Comparison of ENCODE assay signal across 2 cellular contexts in the genomic region with DNA sequence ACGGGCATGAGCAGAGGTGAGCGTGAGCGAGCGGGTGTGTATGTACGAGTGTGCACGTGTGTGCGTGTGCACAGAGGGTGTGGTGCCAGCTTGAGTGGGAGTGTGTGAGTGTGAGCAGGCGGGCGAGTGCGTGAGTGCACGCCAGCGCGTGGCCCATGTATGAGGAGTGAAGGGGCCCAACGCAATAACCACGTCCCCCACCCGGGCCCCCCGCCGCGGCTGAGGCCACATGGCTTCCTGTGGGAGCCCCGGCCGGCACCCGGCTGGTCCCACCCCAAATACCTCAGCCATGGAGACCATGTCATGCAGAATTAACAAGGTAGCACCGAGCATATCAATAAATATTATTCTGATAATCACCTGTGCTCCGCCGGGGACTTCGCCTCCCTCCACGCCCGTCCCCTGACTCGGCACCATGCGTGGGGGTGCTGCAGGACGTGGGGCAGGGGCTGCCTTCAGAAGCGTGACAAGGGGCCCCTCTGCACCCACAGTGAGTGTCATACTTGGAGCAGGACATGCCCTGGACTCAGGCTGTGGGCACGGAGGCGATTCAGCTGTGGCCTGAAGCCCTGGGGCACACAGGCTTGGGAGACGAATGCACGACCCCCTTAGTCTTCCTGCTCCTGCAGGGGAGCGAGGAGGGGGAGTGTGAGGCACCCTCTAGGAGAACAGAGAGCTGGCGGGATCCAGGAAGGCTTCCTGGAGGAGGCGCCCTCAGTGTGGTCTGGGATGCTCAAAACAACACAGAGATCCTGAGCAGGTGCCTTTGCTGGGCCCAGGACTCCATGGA.
TF ChIP-seq lines count a peak whose summit lies in the region.

No MANE protein-coding gene starts in this region.

TF ChIP-seq in GM12891, 5 proteins besides CTCF, POLR2A, EP300 and RAD21:
- TF ChIP-seq POU2F2 (IDR thresholded peaks at IDR 0.05; ENCODE audit: low read depth, low read length): no peak
- TF ChIP-seq SPI1 (IDR thresholded peaks at IDR 0.05; ENCODE audit: low read depth, low read length): no peak
- no peak for TF ChIP-seq PAX5 (IDR thresholded peaks at IDR 0.05; ENCODE audit: insufficient read depth, low read length, severe bottlenecking)
- TF ChIP-seq POLR2AphosphoS5 (IDR thresholded peaks at IDR 0.05; ENCODE audit: low read depth, low read length): no peak
- TF ChIP-seq TAF1 (IDR thresholded peaks at IDR 0.05; ENCODE audit: low read depth, low read length): no peak

TF ChIP-seq in H1, 55 proteins besides CTCF, POLR2A, EP300 and RAD21:
- TF ChIP-seq TCF12 (IDR thresholded peaks at IDR 0.05; ENCODE audit: low read depth, low read length) (no peak), PHF8 (conservative IDR thresholded peaks at IDR 0.05; ENCODE audit: low read depth, low read length) (no peak)
